In genomic region chr9:18442629-18443491, GRCh38 we compare ENCODE assay signal across 8 cellular contexts. TPM values are rescaled to one million over a fixed set of nuclear protein-coding genes. Genes with fewer than 3 reads are reported as not detected.
DNase-seq lines count a peak whose midpoint lies in the region; ATAC-seq and TF ChIP-seq lines count a peak whose summit lies in the region.

No MANE protein-coding gene starts in this region.

- H3K9me3 ChIP-seq in BE2C (no peaks in the 10 kb centered on the region), lung (ENCODE audit: control insufficient read depth in 2 of 2, insufficient read depth in 1 of 2, low read length in 1 of 2) (no peaks in the 10 kb centered on the region)

- peak; percentile 66 for DNase-seq in BE2C
- peak; percentile 46 for DNase-seq in NCI-H2196 (lab: John Stamatoyannopoulos, UW; ENCODE audit: unreplicated experiment)
- DNase-seq in activated CD4-positive, alpha-beta T cell treated with anti-CD3 and anti-CD28 coated beads for 1 hour: peak; percentile 8
- DNase-seq in dorsolateral prefrontal cortex: peak; percentile 56 to 80 (median 72)
- DNase-seq in lung (ENCODE audit: low spot score): peak; percentile 50
- DNase-seq in stimulated activated CD8-positive, alpha-beta memory T cell treated with anti-CD3 and anti-CD28 coated beads, Interleukin-2, amount 100 ng/mL, for 48 hours (ENCODE audit: low read depth in 2 of 2): peak; percentile 10 to 24

- intact Hi-C loops in dorsolateral prefrontal cortex (cut with DNase I): loop anchor here (2.0 to 10.0 kb wide), 2 partner anchors 178 to 188 kb away; no protein-coding TSS in a partner anchor

- H3K27me3 ChIP-seq in BE2C: no peaks in the 10 kb centered on the region
- H3K27me3 ChIP-seq in dorsolateral prefrontal cortex: no peaks in the 10 kb centered on the region
- no peaks in the 10 kb centered on the region for H3K27me3 ChIP-seq in lung (ENCODE audit: control insufficient read depth, insufficient read depth)

- H3K36me3 ChIP-seq in BE2C (no peaks in the 10 kb centered on the region), lung (ENCODE audit: control insufficient read depth in 2 of 2, insufficient read depth in 2 of 2, low read length in 2 of 2) (no peaks in the 10 kb centered on the region)

- H3K4me3 ChIP-seq in BE2C (ENCODE audit: low read depth, low read length) (no peak overlapping the region), dorsolateral prefrontal cortex (peak overlapping the region in 1 of 59 donors; percentile 12), lung (no peak overlapping the region)

- 9 to 12% methylated on average over 6 of the region's 6 CpGs for WGBS in lung, 2 donors

- H3K27ac ChIP-seq in dorsolateral prefrontal cortex: no peak overlapping the region
- H3K27ac ChIP-seq in lung (ENCODE audit: low read depth in 1 of 2, low read length in 1 of 2): no peak overlapping the region

- TF ChIP-seq CTCF in BE2C (IDR thresholded peaks at IDR 0.05; ENCODE audit: low read depth, low read length) (peak; percentile 88), dorsolateral prefrontal cortex (IDR thresholded peaks at IDR 0.05 in 54 of 56, conservative IDR thresholded peaks at IDR 0.05 in 2 of 56; ENCODE audit: low read depth in 1 of 56, partially characterized antibody in 56 of 56) (peak; percentile 67 to 97 (median 92)), lung (IDR thresholded peaks at IDR 0.05; ENCODE audit: control extremely low read depth, extremely low read depth) (peak; percentile 39)

- no peaks in the 10 kb centered on the region for H3K4me1 ChIP-seq in BE2C
- peaks cover 3 to 9% of the 10 kb centered on the region in 2 donors for H3K4me1 ChIP-seq in lung (ENCODE audit: control insufficient read depth in 2 of 2, insufficient read depth in 2 of 2, low read length in 2 of 2)

- peak; percentile 91 for ATAC-seq in GM18909 (IDR thresholded peaks at IDR 0.05; ENCODE audit: poor library complexity, unreplicated experiment)
- ATAC-seq in HG03095 (IDR thresholded peaks at IDR 0.05; ENCODE audit: unreplicated experiment): peak; percentile 95
- peak; percentile 88 for ATAC-seq in lung (ENCODE audit: insufficient read depth, low FRiP score)

RNA-seq across cellular contexts. Expression of gene ADAMTSL1, which starts 31.1 kb away (rescaled TPM):
- 0.29 TPM for polyA plus RNA-seq in BE2C (2012; ENCODE audit: insufficient read depth, insufficient read length, low read depth)
- 10 to 100 TPM in 4 of 120 experiments, 1 to 10 TPM in 116; 1.8 to 12.6 (median 4.7) TPM for total RNA-seq in dorsolateral prefrontal cortex
- total RNA-seq in lung: 10 to 100 TPM in 1 of 2 donors, 1 to 10 TPM in 1; 2.2 to 36.2 TPM
- polyA plus RNA-seq in lung: under 1 TPM; 0.25 to 0.55 TPM

Comparison
In these comparisons a context has a peak if more than half of its experiments do, and no peak if none do; other contexts are left out.
1. DNase-seq: peak in every context shown above with its lines; median percentile 72 in dorsolateral prefrontal cortex; 66 in BE2C; 50 in lung; 46 in NCI-H2196; 17 in stimulated activated CD8-positive, alpha-beta memory T cell treated with anti-CD3 and anti-CD28 coated beads, Interleukin-2, amount 100 ng/mL, for 48 hours; 8 in activated CD4-positive, alpha-beta T cell treated with anti-CD3 and anti-CD28 coated beads for 1 hour.
2. CTCF ChIP-seq: peak in every context shown above with its lines; median percentile 92 in dorsolateral prefrontal cortex; 88 in BE2C; 39 in lung.